Comparison of ENCODE assay signal across 29 cellular contexts in genomic region chr12:38132139-38132538, GRCh38.
"Had no signal": no experiment of that assay in that cellular context is flagged by ENCODE, and none has a peak within 500 bp of the region (broad histone marks: within the 10 kb centered on the region; RNA-seq: fewer than 3 reads in every experiment).

No MANE protein-coding gene starts in this region.

- H3K27ac ChIP-seq: brain microvascular endothelial cell, gastrocnemius medialis, heart left ventricle, WERI-Rb-1 had no signal

- FAIRE-seq: astrocyte, colon had no signal

- DNase-seq: activated B cell treated with CpG ODN at 0.5 μM for 24 hours; activated CD4-positive, alpha-beta T cell treated with anti-CD3 and anti-CD28 coated beads for 48 hours; activated CD4-positive, alpha-beta T cell treated with anti-CD3 and anti-CD28 coated beads, Interleukin-2, amount 50 U/mL, for 1 hour; activated CD4-positive, alpha-beta T cell treated with anti-CD3 and anti-CD28 coated beads, Interleukin-2, amount 50 U/mL, for 48 hours; activated CD8-positive, alpha-beta memory T cell treated with anti-CD3 and anti-CD28 coated beads for 24 hours; activated CD8-positive, alpha-beta T cell treated with anti-CD3 and anti-CD28 coated beads for 36 hours; activated effector memory CD4-positive, alpha-beta T cell treated with Interleukin-2 at 50 U/mL for 16 hours; activated gamma-delta T cell treated with Interleukin-2 at 50 U/mL for 16 hours; activated naive CD4-positive, alpha-beta T cell treated with anti-CD3 and anti-CD28 coated beads, Interleukin-2, amount 50 U/mL, for 16 hours; activated naive CD4-positive, alpha-beta T cell treated with Interleukin-2 at 50 U/mL for 16 hours; activated T-cell treated with anti-CD3 and anti-CD28 coated beads, Interleukin-2, amount 50 U/mL, for 4 hours; amniotic stem cell; anterior cingulate cortex; brain microvascular endothelial cell; caudate nucleus; effector CD8-positive, alpha-beta T cell; endodermal cell; foreskin fibroblast; gastrocnemius medialis; glutamatergic neuron; heart left ventricle; T-cell; T-helper 9 cell; WERI-Rb-1 had no signal

- H3K9me3 ChIP-seq: gastrocnemius medialis had no signal

- H3K4me3 ChIP-seq: gastrocnemius medialis, heart left ventricle had no signal

- ATAC-seq: activated CD4-positive, CD25-positive, alpha-beta regulatory T cell treated with anti-CD3 and anti-CD28 coated beads, Interleukin-2, amount 50 U/mL, for 24 hours; activated CD8-positive, alpha-beta T cell treated with anti-CD3 and anti-CD28 coated beads for 36 hours; activated T-cell treated with anti-CD3 and anti-CD28 coated beads, Interleukin-2, amount 50 U/mL, for 4 hours; activated T-helper 17 cell treated with anti-CD3 and anti-CD28 coated beads, Interleukin-2, amount 50 U/mL, for 72 hours; esophagus mucosa; gastrocnemius medialis; heart left ventricle; T-cell had no signal

- H3K4me1 ChIP-seq: gastrocnemius medialis, heart left ventricle had no signal
